1 cellular context compared by ENCODE assay signal in the genomic region with DNA sequence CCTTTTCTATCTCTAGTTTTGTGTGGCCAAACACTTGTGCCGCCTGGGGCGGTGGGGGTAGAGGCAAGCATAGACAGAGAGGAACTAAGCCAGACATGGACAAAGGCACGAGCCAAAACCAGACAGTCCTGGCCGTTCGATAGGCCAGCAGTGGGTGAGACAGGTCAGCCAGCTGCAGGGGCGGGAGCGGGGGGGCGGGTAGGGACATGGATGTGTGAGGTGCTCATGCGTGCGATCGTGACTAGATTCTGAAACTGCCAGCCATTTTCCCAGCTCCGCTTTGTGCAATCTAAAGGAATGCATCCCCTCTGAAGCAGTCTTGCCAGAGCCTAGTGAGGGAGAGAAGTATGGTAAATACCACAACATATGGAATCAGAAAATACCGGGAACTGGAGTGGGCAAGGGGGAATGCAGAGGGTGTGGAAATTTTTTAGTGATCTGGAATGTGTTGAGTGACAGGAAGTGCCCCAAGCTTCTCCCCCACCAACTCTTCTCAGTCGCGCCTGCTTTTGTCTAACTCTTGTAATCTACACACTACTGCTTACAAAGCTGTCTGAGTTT.
TF ChIP-seq lines count a peak whose summit lies in the region.

No MANE protein-coding gene starts in this region.

TF ChIP-seq in SK-N-SH, 30 proteins besides CTCF, POLR2A, EP300 and RAD21 (continued from another document):
- TF ChIP-seq, protein P1, sequence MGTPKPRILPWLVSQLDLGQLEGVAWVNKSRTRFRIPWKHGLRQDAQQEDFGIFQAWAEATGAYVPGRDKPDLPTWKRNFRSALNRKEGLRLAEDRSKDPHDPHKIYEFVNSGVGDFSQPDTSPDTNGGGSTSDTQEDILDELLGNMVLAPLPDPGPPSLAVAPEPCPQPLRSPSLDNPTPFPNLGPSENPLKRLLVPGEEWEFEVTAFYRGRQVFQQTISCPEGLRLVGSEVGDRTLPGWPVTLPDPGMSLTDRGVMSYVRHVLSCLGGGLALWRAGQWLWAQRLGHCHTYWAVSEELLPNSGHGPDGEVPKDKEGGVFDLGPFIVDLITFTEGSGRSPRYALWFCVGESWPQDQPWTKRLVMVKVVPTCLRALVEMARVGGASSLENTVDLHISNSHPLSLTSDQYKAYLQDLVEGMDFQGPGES (IDR thresholded peaks at IDR 0.05; ENCODE audit: low read depth, low read length), result no peak
- TF ChIP-seq GABPA (IDR thresholded peaks at IDR 0.05; ENCODE audit: low read depth), result no peak
- 0 out of 2 replicates have a peak, but pooled peaks have one; percentile 47 for TF ChIP-seq TEAD4 (IDR thresholded peaks at IDR 0.05; ENCODE audit: borderline replicate concordance, insufficient read depth)
- TF ChIP-seq, protein P2, sequence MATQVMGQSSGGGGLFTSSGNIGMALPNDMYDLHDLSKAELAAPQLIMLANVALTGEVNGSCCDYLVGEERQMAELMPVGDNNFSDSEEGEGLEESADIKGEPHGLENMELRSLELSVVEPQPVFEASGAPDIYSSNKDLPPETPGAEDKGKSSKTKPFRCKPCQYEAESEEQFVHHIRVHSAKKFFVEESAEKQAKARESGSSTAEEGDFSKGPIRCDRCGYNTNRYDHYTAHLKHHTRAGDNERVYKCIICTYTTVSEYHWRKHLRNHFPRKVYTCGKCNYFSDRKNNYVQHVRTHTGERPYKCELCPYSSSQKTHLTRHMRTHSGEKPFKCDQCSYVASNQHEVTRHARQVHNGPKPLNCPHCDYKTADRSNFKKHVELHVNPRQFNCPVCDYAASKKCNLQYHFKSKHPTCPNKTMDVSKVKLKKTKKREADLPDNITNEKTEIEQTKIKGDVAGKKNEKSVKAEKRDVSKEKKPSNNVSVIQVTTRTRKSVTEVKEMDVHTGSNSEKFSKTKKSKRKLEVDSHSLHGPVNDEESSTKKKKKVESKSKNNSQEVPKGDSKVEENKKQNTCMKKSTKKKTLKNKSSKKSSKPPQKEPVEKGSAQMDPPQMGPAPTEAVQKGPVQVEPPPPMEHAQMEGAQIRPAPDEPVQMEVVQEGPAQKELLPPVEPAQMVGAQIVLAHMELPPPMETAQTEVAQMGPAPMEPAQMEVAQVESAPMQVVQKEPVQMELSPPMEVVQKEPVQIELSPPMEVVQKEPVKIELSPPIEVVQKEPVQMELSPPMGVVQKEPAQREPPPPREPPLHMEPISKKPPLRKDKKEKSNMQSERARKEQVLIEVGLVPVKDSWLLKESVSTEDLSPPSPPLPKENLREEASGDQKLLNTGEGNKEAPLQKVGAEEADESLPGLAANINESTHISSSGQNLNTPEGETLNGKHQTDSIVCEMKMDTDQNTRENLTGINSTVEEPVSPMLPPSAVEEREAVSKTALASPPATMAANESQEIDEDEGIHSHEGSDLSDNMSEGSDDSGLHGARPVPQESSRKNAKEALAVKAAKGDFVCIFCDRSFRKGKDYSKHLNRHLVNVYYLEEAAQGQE (IDR thresholded peaks at IDR 0.05; ENCODE audit: low read depth, low read length), result no peak; the same call in 1 of the 2 replicates
- TF ChIP-seq MXI1 (IDR thresholded peaks at IDR 0.05; ENCODE audit: low read depth, low read length), result peak; percentile 91
- no peak for TF ChIP-seq RFX5 (IDR thresholded peaks at IDR 0.05; ENCODE audit: low read length)
- no peak for TF ChIP-seq GATA2 (CRISPR knock-in tag; IDR thresholded peaks at IDR 0.05)
- TF ChIP-seq FOXM1 (IDR thresholded peaks at IDR 0.05; ENCODE audit: low read depth), result peak; percentile 32; the same call in 1 of the 2 replicates
- TF ChIP-seq JUND (IDR thresholded peaks at IDR 0.05), result no peak; the same call in none of the 2 replicates
